In genomic region chr6:139470971-139471370, GRCh38 we compare ENCODE assay signal across 24 cellular contexts.
"Had no signal": no experiment of that assay in that cellular context is flagged by ENCODE, and none has a peak within 500 bp of the region (broad histone marks: within the 10 kb centered on the region; RNA-seq: fewer than 3 reads in every experiment).

No MANE protein-coding gene starts in this region.

- H3K9me3 Mint-ChIP-seq: naive thymus-derived CD4-positive, alpha-beta T cell; stimulated activated memory B cell treated with anti-CD40 and anti-IgM and Interleukin-4, amounts not matched to agents 10 μg/mL and 1 μg/mL and 100 μg/mL, for 72 hours had no signal

- H3K36me3 Mint-ChIP-seq: naive thymus-derived CD4-positive, alpha-beta T cell; stimulated activated memory B cell treated with anti-CD40 and anti-IgM and Interleukin-4, amounts not matched to agents 10 μg/mL and 1 μg/mL and 100 μg/mL, for 72 hours had no signal

- H3K4me1 ChIP-seq: colonic mucosa had no signal

- DNase-seq: colonic mucosa; dermis blood vessel endothelial cell; effector memory CD4-positive, alpha-beta T cell; foreskin keratinocyte; heart left ventricle; kidney; mesenchymal stem cell; midbrain; naive thymus-derived CD4-positive, alpha-beta T cell; psoas muscle; right cardiac atrium; sigmoid colon; spleen; stimulated activated CD4-positive, alpha-beta T cell treated with anti-CD3 and anti-CD28 coated beads, Interleukin-4, amount 100 ng/mL, for 4 hours; stimulated activated naive CD8-positive, alpha-beta T cell treated with anti-CD3 and anti-CD28 coated beads, Interleukin-15, Interleukin-2, amounts not matched to agents 100 U/mL and 50 U/mL, for 24 hours; substantia nigra; testis; tibial artery had no signal

- H3K4me3 ChIP-seq: colonic mucosa, esophagus muscularis mucosa, gastroesophageal sphincter, heart left ventricle, hepatocyte, psoas muscle, sigmoid colon, spleen, testis, tibial artery had no signal

- H3K27me3 Mint-ChIP-seq: stimulated activated memory B cell treated with anti-CD40 and anti-IgM and Interleukin-4, amounts not matched to agents 10 μg/mL and 1 μg/mL and 100 μg/mL, for 72 hours; type B pancreatic cell had no signal

- H3K27me3 ChIP-seq: colonic mucosa, esophagus muscularis mucosa, foreskin keratinocyte, gastroesophageal sphincter, heart left ventricle, hepatocyte, sigmoid colon, spleen, testis, tibial artery had no signal

- H3K4me3 Mint-ChIP-seq: naive thymus-derived CD4-positive, alpha-beta T cell; stimulated activated memory B cell treated with anti-CD40 and anti-IgM and Interleukin-4, amounts not matched to agents 10 μg/mL and 1 μg/mL and 100 μg/mL, for 72 hours; type B pancreatic cell had no signal

- H3K27ac Mint-ChIP-seq: naive thymus-derived CD4-positive, alpha-beta T cell; stimulated activated memory B cell treated with anti-CD40 and anti-IgM and Interleukin-4, amounts not matched to agents 10 μg/mL and 1 μg/mL and 100 μg/mL, for 72 hours; type B pancreatic cell had no signal

- H3K36me3 ChIP-seq: colonic mucosa, esophagus muscularis mucosa, gastroesophageal sphincter, heart left ventricle, sigmoid colon, spleen, tibial artery had no signal

- H3K27ac ChIP-seq: colonic mucosa, esophagus muscularis mucosa, foreskin keratinocyte, gastroesophageal sphincter, heart left ventricle, hepatocyte, psoas muscle, sigmoid colon, spleen, testis, tibial artery had no signal

- ATAC-seq: foreskin keratinocyte; gastroesophageal sphincter; heart left ventricle; left lobe of liver; naive thymus-derived CD4-positive, alpha-beta T cell; psoas muscle; right cardiac atrium; stimulated activated memory B cell treated with anti-CD40 and anti-IgM and Interleukin-4, amounts not matched to agents 10 μg/mL and 1 μg/mL and 100 μg/mL, for 72 hours; stimulated activated naive CD8-positive, alpha-beta T cell treated with anti-CD3 and anti-CD28 coated beads, Interleukin-15, Interleukin-2, amounts not matched to agents 100 U/mL and 50 U/mL, for 24 hours had no signal

- H3K9me3 ChIP-seq: colonic mucosa, esophagus muscularis mucosa, gastroesophageal sphincter, heart left ventricle, psoas muscle, sigmoid colon, spleen, testis, tibial artery had no signal
